ENCODE assay signal across 18 cellular contexts in genomic region chr17:77072670-77073069, GRCh38.
A peak's percentile ranks its signal among the peaks of the same experiment; 100 is the strongest.
DNase-seq lines count a peak whose midpoint lies in the region; TF ChIP-seq lines count a peak whose summit lies in the region.
"Had no signal": no experiment of that assay in that cellular context is flagged by ENCODE, and none has a peak within 500 bp of the region (broad histone marks: within the 10 kb centered on the region; RNA-seq: fewer than 3 reads in every experiment).

No MANE protein-coding gene starts in this region.

- no peak for TF ChIP-seq CTCF in brain (conservative IDR thresholded peaks at IDR 0.05)

- peak overlapping the region in 3 of 5 experiments; percentile 5 to 95 (median 13) for H3K27ac Mint-ChIP-seq in brain

- peaks cover 51% of the 10 kb centered on the region for H3K4me1 Mint-ChIP-seq in brain
- H3K4me1 Mint-ChIP-seq: CD4-positive, alpha-beta memory T cell had no signal

- H3K4me3 Mint-ChIP-seq in brain, result no peak overlapping the region
- H3K4me3 Mint-ChIP-seq: CD4-positive, alpha-beta memory T cell had no signal

- H3K36me3 Mint-ChIP-seq in brain, result no peaks in the 10 kb centered on the region
- H3K36me3 Mint-ChIP-seq: CD4-positive, alpha-beta memory T cell had no signal

- peaks cover 11% of the 10 kb centered on the region for H3K27me3 Mint-ChIP-seq in brain

- peaks cover 0 to 7% (median 0%) of the 10 kb centered on the region in 5 experiments for H3K9me3 Mint-ChIP-seq in brain

- DNase-seq in NCI-H146 (lab: John Stamatoyannopoulos, UW) (peak; percentile 60), OCI-M1 (lab: John Stamatoyannopoulos, UW) (peak; percentile 19), dedifferentiated amniotic fluid mesenchymal stem cell (ENCODE audit: extremely low spot score) (no peak), NCI-H226 (no peak), NOMO-1 (lab: John Stamatoyannopoulos, UW; ENCODE audit: unreplicated experiment in 2 of 2) (no peak)
- DNase-seq: 8988T; ACHN; AML-193; C1 segment of cervical spinal cord; Calu3; CD4-positive, alpha-beta memory T cell; COR-L47; DMS153; DND-41; GM23248; H7; HCEC 1CT had no signal

Comparison
In these comparisons a context has a peak if more than half of its experiments do, and no peak if none do; other contexts are left out.
1. DNase-seq: peak in NCI-H146 (single experiment) and OCI-M1 (single experiment); none in dedifferentiated amniotic fluid mesenchymal stem cell (single experiment), NCI-H226 (single experiment) and NOMO-1 (0 of 2).